21 cellular contexts compared by ENCODE assay signal in the genomic region with DNA sequence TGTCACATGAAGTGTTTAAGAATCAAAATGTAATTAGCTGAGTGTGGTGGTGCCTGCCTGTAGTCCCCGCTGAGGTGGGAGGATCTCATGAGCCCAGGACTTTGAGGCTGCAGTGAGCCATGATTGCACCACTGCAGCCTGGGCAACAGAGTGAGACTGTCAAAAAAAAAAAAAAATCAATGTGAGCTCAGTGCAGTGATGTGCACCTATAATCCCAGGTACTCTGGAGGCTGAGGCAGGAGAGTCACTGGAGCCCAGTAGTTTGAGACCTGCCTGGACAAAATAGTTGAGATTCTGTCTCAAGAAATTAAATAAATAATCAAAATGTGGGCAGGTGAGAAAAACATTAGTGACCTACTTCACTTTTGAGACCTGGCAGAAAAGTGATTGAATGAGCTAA.
A peak's percentile ranks its signal among the peaks of the same experiment; 100 is the strongest.
DNase-seq lines count a peak whose midpoint lies in the region; ATAC-seq, FAIRE-seq and TF ChIP-seq lines count a peak whose summit lies in the region.
"Had no signal": no experiment of that assay in that cellular context is flagged by ENCODE, and none has a peak within 500 bp of the region (broad histone marks: within the 10 kb centered on the region; RNA-seq: fewer than 3 reads in every experiment).

No MANE protein-coding gene starts in this region.

- H3K4me3 ChIP-seq in CD4-positive, CD25-positive, alpha-beta regulatory T cell (ENCODE audit: low read depth, low read length): peak overlapping the region; percentile 16
- H3K4me3 ChIP-seq in astrocyte (ENCODE audit: insufficient read depth, low read depth, low read length): no peak overlapping the region
- peak overlapping the region; percentile 80 for H3K4me3 ChIP-seq in neural cell (ENCODE audit: low read length)
- H3K4me3 ChIP-seq in body of pancreas: no peak overlapping the region
- H3K4me3 ChIP-seq in heart left ventricle: no peak overlapping the region
- H3K4me3 ChIP-seq: hepatocyte, vagina had no signal

- no peak for ATAC-seq in CD4-positive, CD25-positive, alpha-beta regulatory T cell (ENCODE audit: low read depth in 2 of 2)
- ATAC-seq in body of pancreas: no peak
- ATAC-seq in heart left ventricle: no peak
- ATAC-seq: naive thymus-derived CD8-positive, alpha-beta T cell had no signal

- no peak for FAIRE-seq in astrocyte (lab: Jason Lieb, UNC)
- FAIRE-seq: HTR-8/SVneo had no signal

- no peaks in the 10 kb centered on the region for H3F3A ChIP-seq in neural cell (ENCODE audit: insufficient read depth, low read length, poor library complexity, severe bottlenecking)

- H3K36me3 Mint-ChIP-seq in CD4-positive, CD25-positive, alpha-beta regulatory T cell: no peaks in the 10 kb centered on the region
- peaks cover 27% of the 10 kb centered on the region for H3K36me3 Mint-ChIP-seq in HFFc6 (ENCODE audit: low read depth)
- H3K36me3 Mint-ChIP-seq in astrocyte (ENCODE audit: low read depth, unreplicated experiment): peaks cover 4% of the 10 kb centered on the region
- H3K36me3 Mint-ChIP-seq: naive thymus-derived CD8-positive, alpha-beta T cell had no signal

- H3K4me1 ChIP-seq in CD4-positive, CD25-positive, alpha-beta regulatory T cell (ENCODE audit: control insufficient read depth, insufficient read depth, low read length, poor library complexity, severe bottlenecking): peaks cover 36% of the 10 kb centered on the region
- H3K4me1 ChIP-seq in astrocyte (ENCODE audit: insufficient read depth, low read length): peaks cover 6% of the 10 kb centered on the region
- peaks cover 15% of the 10 kb centered on the region for H3K4me1 ChIP-seq in body of pancreas
- peaks cover 2 to 36% (median 18%) of the 10 kb centered on the region in 12 donors for H3K4me1 ChIP-seq in heart left ventricle

- H3K27ac ChIP-seq in CD4-positive, CD25-positive, alpha-beta regulatory T cell (ENCODE audit: insufficient read depth, low read length, poor library complexity, severe bottlenecking): no peak overlapping the region
- H3K27ac ChIP-seq in astrocyte (ENCODE audit: low read depth, low read length): no peak overlapping the region
- peak overlapping the region; percentile 96 for H3K27ac ChIP-seq in neural cell (ENCODE audit: low read length)
- no peak overlapping the region for H3K27ac ChIP-seq in body of pancreas
- H3K27ac ChIP-seq in heart left ventricle: no peak overlapping the region
- H3K27ac ChIP-seq: hepatocyte, vagina had no signal

- H3K79me2 ChIP-seq in astrocyte (ENCODE audit: insufficient read depth, low read length) (peaks cover 93% of the 10 kb centered on the region), neural cell (replicated peaks; ENCODE audit: insufficient read depth, low read length) (peaks cover 68% of the 10 kb centered on the region)

- peaks cover 5% of the 10 kb centered on the region for H3K27me3 Mint-ChIP-seq in CD4-positive, CD25-positive, alpha-beta regulatory T cell
- peaks cover 4% of the 10 kb centered on the region; the same call in 1 of the 2 replicates for H3K27me3 Mint-ChIP-seq in HFFc6 (ENCODE audit: insufficient read depth)
- no peaks in the 10 kb centered on the region for H3K27me3 Mint-ChIP-seq in astrocyte (ENCODE audit: low read depth, unreplicated experiment)
- H3K27me3 Mint-ChIP-seq: naive thymus-derived CD8-positive, alpha-beta T cell had no signal

- H3K4me1 Mint-ChIP-seq in CD4-positive, CD25-positive, alpha-beta regulatory T cell: peaks cover 5 to 51% (median 39%) of the 10 kb centered on the region in 4 donors
- H3K4me1 Mint-ChIP-seq in HFFc6 (ENCODE audit: low read depth): peaks cover 48% of the 10 kb centered on the region
- peaks cover 22% of the 10 kb centered on the region for H3K4me1 Mint-ChIP-seq in astrocyte (ENCODE audit: low read depth, unreplicated experiment)

- H3K4me2 ChIP-seq in astrocyte (ENCODE audit: low read length): peak overlapping the region; percentile 92
- H3K4me2 ChIP-seq in neural cell (ENCODE audit: low read length): peak overlapping the region; percentile 95

- H3K4me3 Mint-ChIP-seq in CD4-positive, CD25-positive, alpha-beta regulatory T cell: peak overlapping the region in 2 of 4 donors; percentile 31 to 62
- H3K4me3 Mint-ChIP-seq in HFFc6: peak overlapping the region; percentile 97
- no peak overlapping the region for H3K4me3 Mint-ChIP-seq in astrocyte (ENCODE audit: unreplicated experiment)
- H3K4me3 Mint-ChIP-seq: T-helper 1 cell treated with Interleukin-12 subunit alpha and Interleukin-12 subunit beta and Interleukin-4 antibody, amounts not matched to agents 30 μg/mL and 1 μg/mL, for 36 hours had no signal

- no peaks in the 10 kb centered on the region for H3K9me3 Mint-ChIP-seq in CD4-positive, CD25-positive, alpha-beta regulatory T cell
- H3K9me3 Mint-ChIP-seq in HFFc6 (no peaks in the 10 kb centered on the region), astrocyte (ENCODE audit: unreplicated experiment) (no peaks in the 10 kb centered on the region)
- H3K9me3 Mint-ChIP-seq: naive thymus-derived CD8-positive, alpha-beta T cell; T-helper 1 cell treated with Interleukin-12 subunit alpha and Interleukin-12 subunit beta and Interleukin-4 antibody, amounts not matched to agents 30 μg/mL and 1 μg/mL, for 36 hours had no signal

- H3K27ac Mint-ChIP-seq in CD4-positive, CD25-positive, alpha-beta regulatory T cell: peak overlapping the region in 2 of 3 donors; percentile 22 to 63
- H3K27ac Mint-ChIP-seq in HFFc6 (no peak overlapping the region; the same call in 1 of the 2 replicates), astrocyte (ENCODE audit: unreplicated experiment) (no peak overlapping the region)
- H3K27ac Mint-ChIP-seq: T-helper 1 cell treated with Interleukin-12 subunit alpha and Interleukin-12 subunit beta and Interleukin-4 antibody, amounts not matched to agents 30 μg/mL and 1 μg/mL, for 36 hours had no signal

- no peak for TF ChIP-seq RAD21 in neural cell (conservative IDR thresholded peaks at IDR 0.05)

- no peaks in the 10 kb centered on the region for H3K9me2 ChIP-seq in neural cell (ENCODE audit: insufficient read depth, low read length)

- no peak overlapping the region for H3K9ac ChIP-seq in astrocyte (ENCODE audit: low read length)
- H3K9ac ChIP-seq in neural cell (ENCODE audit: low read length): peak overlapping the region; percentile 56

- WGBS in body of pancreas, 2 donors: 100% methylated on average over 1 of the region's 1 CpG
- WGBS in heart left ventricle, 4 donors: 91 to 98% (median 94%) methylated on average over 1 of the region's 1 CpG

- TF ChIP-seq CTCF in HFFc6 (IDR thresholded peaks at IDR 0.05) (no peak), astrocyte (IDR thresholded peaks at IDR 0.05; ENCODE audit: insufficient read depth, low read depth, low read length) (no peak), neural cell (IDR thresholded peaks at IDR 0.05; ENCODE audit: poor library complexity, severe bottlenecking) (no peak), body of pancreas (IDR thresholded peaks at IDR 0.05) (no peak), heart left ventricle (IDR thresholded peaks at IDR 0.05) (no peak)

- H3K9me3 ChIP-seq in CD4-positive, CD25-positive, alpha-beta regulatory T cell (ENCODE audit: control insufficient read depth in 2 of 2, low read length in 2 of 2): no peaks in the 10 kb centered on the region
- H3K9me3 ChIP-seq in astrocyte (ENCODE audit: insufficient read depth, low read depth, low read length): no peaks in the 10 kb centered on the region
- H3K9me3 ChIP-seq in neural cell (ENCODE audit: low read length): no peaks in the 10 kb centered on the region
- no peaks in the 10 kb centered on the region for H3K9me3 ChIP-seq in body of pancreas
- no peaks in the 10 kb centered on the region for H3K9me3 ChIP-seq in heart left ventricle
- H3K9me3 ChIP-seq: vagina had no signal

- no peaks in the 10 kb centered on the region for H3K27me3 ChIP-seq in CD4-positive, CD25-positive, alpha-beta regulatory T cell (ENCODE audit: control insufficient read depth, insufficient read depth, low read length)
- no peaks in the 10 kb centered on the region for H3K27me3 ChIP-seq in astrocyte (ENCODE audit: insufficient read depth, low read length)
- H3K27me3 ChIP-seq in neural cell (ENCODE audit: insufficient read depth, low read depth, low read length): no peaks in the 10 kb centered on the region
- H3K27me3 ChIP-seq in body of pancreas: no peaks in the 10 kb centered on the region
- no peaks in the 10 kb centered on the region for H3K27me3 ChIP-seq in heart left ventricle
- H3K27me3 ChIP-seq: hepatocyte, vagina had no signal

- TF ChIP-seq EP300 in neural cell (conservative IDR thresholded peaks at IDR 0.05; ENCODE audit: poor library complexity, severe bottlenecking): no peak

- intact Hi-C loops in body of pancreas (cut with DNase I) (no loop called here), heart left ventricle (cut with DNase I) (no loop called here)

- no peak for DNase-seq in CD4-positive, CD25-positive, alpha-beta regulatory T cell
- DNase-seq in HFFc6 (no peak), astrocyte (ENCODE audit: low read depth) (no peak), body of pancreas (no peak), H4 (ENCODE audit: low spot score) (no peak), heart left ventricle (no peak), Kasumi-1 (lab: John Stamatoyannopoulos, UW) (no peak)
- DNase-seq: activated CD4-positive, alpha-beta T cell treated with anti-CD3 and anti-CD28 coated beads, Interleukin-2, amount 50 U/mL, for 48 hours; activated naive CD4-positive, alpha-beta T cell treated with Interleukin-2 at 50 U/mL for 16 hours; aorta; DND-41; islet precursor cell; naive thymus-derived CD8-positive, alpha-beta T cell; NCI-H1417 treated with DMSO at 0.1 percent for 48 hours; SIG-M5; stimulated activated CD4-positive, alpha-beta T cell treated with anti-CD3 and anti-CD28 coated beads, Interleukin-4, amount 100 ng/mL, for 24 hours had no signal

- H2AFZ ChIP-seq in astrocyte (ENCODE audit: low read depth, low read length) (no peak overlapping the region), neural cell (ENCODE audit: low read depth, low read length) (no peak overlapping the region)
- H2AFZ ChIP-seq: hepatocyte had no signal

- peaks cover 32% of the 10 kb centered on the region for H4K20me1 ChIP-seq in astrocyte (ENCODE audit: insufficient read depth, low read length)
- H4K20me1 ChIP-seq in neural cell (ENCODE audit: insufficient read depth): no peaks in the 10 kb centered on the region

- TF ChIP-seq POLR2A in body of pancreas (IDR thresholded peaks at IDR 0.05) (no peak), heart left ventricle (IDR thresholded peaks at IDR 0.05) (no peak)

- H3K36me3 ChIP-seq in CD4-positive, CD25-positive, alpha-beta regulatory T cell (ENCODE audit: control insufficient read depth, insufficient read depth, low read length): no peaks in the 10 kb centered on the region
- H3K36me3 ChIP-seq in astrocyte (ENCODE audit: insufficient read depth, low read length): no peaks in the 10 kb centered on the region
- no peaks in the 10 kb centered on the region for H3K36me3 ChIP-seq in neural cell (ENCODE audit: insufficient read depth, low read length)
- no peaks in the 10 kb centered on the region for H3K36me3 ChIP-seq in body of pancreas (replicated peaks in 1 of 2; ENCODE audit: insufficient read depth in 1 of 2, low read depth in 2 of 2)
- H3K36me3 ChIP-seq in heart left ventricle: no peaks in the 10 kb centered on the region
- H3K36me3 ChIP-seq: vagina had no signal

TF ChIP-seq in neural cell, 6 proteins besides CTCF, POLR2A, EP300 and RAD21 (continues in another document):
- TF ChIP-seq EZH2 (IDR thresholded peaks at IDR 0.05; ENCODE audit: borderline replicate concordance, insufficient read depth, low read length, poor library complexity, severe bottlenecking) (no peak), MXI1 (conservative IDR thresholded peaks at IDR 0.05; ENCODE audit: poor library complexity, severe bottlenecking) (no peak)

Comparison
In these comparisons a context has a peak if more than half of its experiments do, and no peak if none do; other contexts are left out.
1. H3K4me3 ChIP-seq: peak in CD4-positive, CD25-positive, alpha-beta regulatory T cell (single experiment) and neural cell (single experiment); none in astrocyte (single experiment), body of pancreas (0 of 2) and heart left ventricle (0 of 12).
2. H3K27ac Mint-ChIP-seq: peak in CD4-positive, CD25-positive, alpha-beta regulatory T cell (2 of 3); none in HFFc6 (single experiment) and astrocyte (single experiment).